ENCODE assay signal across 9 cellular contexts in genomic region chr5:141213656-141214339, GRCh38. TPM values are rescaled to one million over a fixed set of nuclear protein-coding genes. Genes with fewer than 3 reads are reported as not detected.
DNase-seq lines count a peak whose midpoint lies in the region; ATAC-seq and TF ChIP-seq lines count a peak whose summit lies in the region.
"Not testable (repeated sequence)": the region's sequence is repeated elsewhere in the genome, so short reads cannot be mapped to it uniquely, and the experiment has no call there.
"Had no signal": no experiment of that assay in that cellular context is flagged by ENCODE, and none has a peak within 500 bp of the region (broad histone marks: within the 10 kb centered on the region; RNA-seq: fewer than 3 reads in every experiment).

Gene PCDHB13 (plus strand): TSS chr5:141213919. CDS start chr5:141214124, 205 bp downstream.

- H3K27me3 Mint-ChIP-seq in neural progenitor cell (ENCODE audit: insufficient read depth, low read depth); type B pancreatic cell: not testable (repeated sequence)

- H3K27ac Mint-ChIP-seq in neural progenitor cell, type B pancreatic cell: not testable (repeated sequence)

- intact Hi-C loops in left ventricle myocardium superior (cut with micrococcal nuclease) = not testable (repeated sequence)

- H3K4me1 Mint-ChIP-seq in neural progenitor cell; type B pancreatic cell (ENCODE audit: unreplicated experiment): not testable (repeated sequence)

- H3K27ac ChIP-seq in effector memory CD4-positive, alpha-beta T cell (ENCODE audit: insufficient read depth, low read length, poor library complexity, severe bottlenecking); neural progenitor cell: not testable (repeated sequence)

- not testable (repeated sequence) for H4K20me1 ChIP-seq in neural progenitor cell (ENCODE audit: low read depth)

- not testable (repeated sequence) for H3K27me3 ChIP-seq in NT2/D1 (ENCODE audit: insufficient read depth, insufficient read length); effector memory CD4-positive, alpha-beta T cell (replicated peaks; ENCODE audit: control insufficient read depth, insufficient read depth, low read length, poor library complexity, severe bottlenecking); neural progenitor cell

- H3F3A ChIP-seq in neural progenitor cell (ENCODE audit: low read depth) = not testable (repeated sequence)

- not testable (repeated sequence) for H3K36me3 ChIP-seq in NT2/D1 (ENCODE audit: insufficient read depth, insufficient read length, low read length); effector memory CD4-positive, alpha-beta T cell (ENCODE audit: control insufficient read depth, insufficient read depth, low read length); neural progenitor cell

- H3K4me1 ChIP-seq in NT2/D1 (ENCODE audit: insufficient read depth, insufficient read length); effector memory CD4-positive, alpha-beta T cell (ENCODE audit: control insufficient read depth, insufficient read depth, low read length, poor library complexity, severe bottlenecking); neural progenitor cell: not testable (repeated sequence)

- H3K4me3 ChIP-seq in NT2/D1 (ENCODE audit: insufficient read length, low read depth); effector memory CD4-positive, alpha-beta T cell (ENCODE audit: insufficient read depth, low read depth, low read length, poor library complexity, severe bottlenecking); neural progenitor cell: not testable (repeated sequence)

- H3K9me3 Mint-ChIP-seq in neural progenitor cell = peaks cover 55% of the 10 kb centered on the region
- not testable (repeated sequence) for H3K9me3 Mint-ChIP-seq in type B pancreatic cell

- H3K36me3 Mint-ChIP-seq in neural progenitor cell = peaks cover 14% of the 10 kb centered on the region
- H3K36me3 Mint-ChIP-seq in type B pancreatic cell = not testable (repeated sequence)

- not testable (repeated sequence) for H3K9me3 ChIP-seq in NT2/D1 (ENCODE audit: insufficient read depth, low read length); effector memory CD4-positive, alpha-beta T cell (ENCODE audit: control insufficient read depth, low read length); neural progenitor cell (ENCODE audit: low read depth)

- ATAC-seq in left ventricle myocardium superior = peak; percentile 84

- not testable (repeated sequence) for H3K4me3 Mint-ChIP-seq in neural progenitor cell
- H3K4me3 Mint-ChIP-seq in type B pancreatic cell = peak within 1 kb of the TSS; percentile 78

- TF ChIP-seq CTCF in LNCAP (IDR thresholded peaks at IDR 0.05) = peak; percentile 57
- TF ChIP-seq CTCF in neural progenitor cell (IDR thresholded peaks at IDR 0.05) = peak; percentile 58
- TF ChIP-seq CTCF in type B pancreatic cell (conservative IDR thresholded peaks at IDR 0.05) = peak; percentile 48

- H3K4me2 ChIP-seq in neural progenitor cell = not testable (repeated sequence)

- not testable (repeated sequence) for H3K79me2 ChIP-seq in neural progenitor cell (ENCODE audit: low read depth)

- H2AFZ ChIP-seq in neural progenitor cell (replicated peaks) = peak within 1 kb of the TSS; percentile 63

- not testable (repeated sequence) for H3K9ac ChIP-seq in NT2/D1 (ENCODE audit: insufficient read length, low read depth); neural progenitor cell

- peak; percentile 54 for DNase-seq in ELR (ENCODE audit: low read depth)
- DNase-seq in NT2/D1 (ENCODE audit: low read depth, low spot score) = peak; percentile 32
- DNase-seq in activated CD4-positive, alpha-beta T cell treated with anti-CD3 and anti-CD28 coated beads, Interleukin-2, amount 50 U/mL, for 48 hours = peak; percentile 23 to 31
- peak in 2 of 3 donors; percentile 7 to 19 for DNase-seq in effector memory CD4-positive, alpha-beta T cell
- peak; percentile 77 for DNase-seq in left ventricle myocardium superior
- peak; percentile 63 for DNase-seq in neural progenitor cell (ENCODE audit: low spot score)
- not testable (repeated sequence) for DNase-seq in type B pancreatic cell (ENCODE audit: extremely low spot score, unreplicated experiment)

RNA-seq across cellular contexts. Expression of gene PCDHB13, which starts in this region (rescaled TPM):
- total RNA-seq in left ventricle myocardium superior (1.7 TPM), neural progenitor cell (ENCODE audit: low replicate concordance) (2.4 and 3.0 TPM in 2 replicates), type B pancreatic cell (ENCODE audit: low replicate concordance) (2.3 and 4.7 TPM in 2 replicates)
- total RNA-seq: activated T-helper 1 cell treated with anti-CD3 and anti-CD28 coated beads, Interleukin-12 subunit alpha, Interleukin-12 subunit beta, Interleukin-2, Interleukin-4 antibody, amounts not matched to agents 30 ng/mL and 10 ng/mL and 1 ng/mL, durations not matched to agents 14 hours and 24 hours and 36 hours had no signal
